8 cellular contexts compared by ENCODE assay signal in the genomic region with DNA sequence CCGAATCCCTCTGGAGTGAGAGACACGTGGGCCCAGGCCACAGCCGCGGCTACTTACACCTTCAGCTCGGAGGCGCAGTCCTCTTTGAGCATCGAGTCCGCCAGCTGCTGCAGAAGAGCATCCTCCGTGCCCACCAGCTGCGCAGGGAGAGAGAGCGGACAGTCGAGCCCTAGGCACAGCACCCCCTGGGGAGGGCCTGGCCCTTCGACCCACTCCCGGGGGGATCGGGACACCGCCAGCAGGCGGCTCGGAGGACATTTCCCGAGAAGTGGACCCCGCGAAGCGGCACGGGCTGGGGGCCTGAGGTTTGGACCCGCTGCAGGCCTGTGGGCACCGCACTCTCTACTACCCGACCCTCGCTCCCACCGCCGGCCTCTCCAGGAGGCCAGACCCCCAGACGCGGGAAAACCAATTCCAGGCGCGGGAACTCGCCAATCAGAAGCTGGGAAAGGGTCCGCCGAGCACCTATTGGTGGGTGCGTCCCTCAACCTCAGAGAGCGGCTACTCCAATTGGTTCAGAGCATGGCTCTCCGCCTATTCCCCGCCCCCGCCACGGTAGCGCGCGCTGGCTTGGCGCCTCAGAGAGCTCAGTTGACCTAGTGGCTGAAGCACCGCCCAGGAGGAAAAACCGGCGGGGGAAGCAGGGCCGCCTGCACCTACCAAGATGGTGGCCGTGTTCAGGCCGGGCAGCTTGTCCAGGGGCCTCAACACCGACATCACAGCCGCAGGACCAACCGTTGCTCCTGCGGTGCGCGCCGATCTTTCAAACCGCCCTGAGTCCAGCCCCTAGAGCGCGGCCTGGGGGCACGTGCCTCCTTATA. TPM values are rescaled to one million over a fixed set of nuclear protein-coding genes. Genes with fewer than 3 reads are reported as not detected.
DNase-seq lines count a peak whose midpoint lies in the region; ATAC-seq and TF ChIP-seq lines count a peak whose summit lies in the region.

A gene with protein sequence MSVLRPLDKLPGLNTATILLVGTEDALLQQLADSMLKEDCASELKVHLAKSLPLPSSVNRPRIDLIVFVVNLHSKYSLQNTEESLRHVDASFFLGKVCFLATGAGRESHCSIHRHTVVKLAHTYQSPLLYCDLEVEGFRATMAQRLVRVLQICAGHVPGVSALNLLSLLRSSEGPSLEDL (minus strand): TSS at position 793 of the 821 bp plus-strand sequence. CDS start 76 bp downstream, at position 717.

- H3K36me3 Mint-ChIP-seq in activated T-cell treated with anti-CD3 and anti-CD28 coated beads, Interleukin-2, amount 50 U/mL, for 24 hours (ENCODE audit: low read depth) = peaks cover 48% of the 10 kb centered on the region

- in situ Hi-C loops in KBM-7 (cut with MboI; ENCODE audit: low pct_unique_long_range_greater_than_20kb, low sequenced_read_pairs) (no loop called here), Panc1 (cut with HindIII; ENCODE audit: low pct_unique_long_range_greater_than_20kb, low sequenced_read_pairs) (no loop called here)

- peak within 1 kb of the TSS; percentile 94 for H3K27ac Mint-ChIP-seq in activated T-cell treated with anti-CD3 and anti-CD28 coated beads, Interleukin-2, amount 50 U/mL, for 24 hours

- POLR2A ChIA-PET in Panc1 (lab: Charles Lee) = interaction anchor here (0.6 to 1.2 kb wide), 2 partner anchors 9 to 143 kb away, joined by 4 to 5 read pairs; no protein-coding TSS in a partner anchor

- intact Hi-C loops in Panc1 (cut with micrococcal nuclease; ENCODE audit: unreplicated experiment) = no loop called here

- peak within 1 kb of the TSS; percentile 86 for H3K27ac ChIP-seq in Panc1 (ENCODE audit: low read length)
- H3K27ac ChIP-seq in esophagus (ENCODE audit: low read depth in 2 of 2, low read length in 1 of 2) = peak within 1 kb of the TSS in 1 of 2 donors; percentile 23
- H3K27ac ChIP-seq in mucosa of rectum (ENCODE audit: low read depth in 2 of 2, low read length in 2 of 2) = peak within 1 kb of the TSS; percentile 72 to 74

- 1% methylated on average over 61 to 63 of the region's 63 CpGs for WGBS in esophagus, 2 donors

- H3K9me3 Mint-ChIP-seq in activated T-cell treated with anti-CD3 and anti-CD28 coated beads, Interleukin-2, amount 50 U/mL, for 24 hours = no peaks in the 10 kb centered on the region

- H3K4me1 ChIP-seq in Panc1 (ENCODE audit: control insufficient read depth, insufficient read depth, low read length) (peaks cover 9% of the 10 kb centered on the region), esophagus (ENCODE audit: control insufficient read depth in 2 of 2, insufficient read depth in 2 of 2, low read length in 1 of 2) (peaks cover 0 to 9% of the 10 kb centered on the region in 2 donors), mucosa of rectum (ENCODE audit: control insufficient read depth in 2 of 2, insufficient read depth in 2 of 2, low read length in 2 of 2) (peaks cover 11 to 18% of the 10 kb centered on the region in 2 donors)

- peak within 1 kb of the TSS; percentile 69 to 82 for H3K4me3 ChIP-seq in Panc1 (ENCODE audit: low read depth in 2 of 2, low read length in 2 of 2)
- H3K4me3 ChIP-seq in esophagus (ENCODE audit: low read depth in 1 of 2, low read length in 2 of 2) = peak within 1 kb of the TSS; percentile 59 to 79
- peak within 1 kb of the TSS; percentile 90 to 93 for H3K4me3 ChIP-seq in mucosa of rectum (ENCODE audit: low read length in 2 of 2)

- no peaks in the 10 kb centered on the region for H3K27me3 ChIP-seq in Panc1 (ENCODE audit: control insufficient read depth, insufficient read depth, low read length)
- H3K27me3 ChIP-seq in esophagus (ENCODE audit: control insufficient read depth in 1 of 2, insufficient read depth in 2 of 2, low read length in 2 of 2) = no peaks in the 10 kb centered on the region
- no peaks in the 10 kb centered on the region for H3K27me3 ChIP-seq in mucosa of rectum (ENCODE audit: control insufficient read depth in 2 of 2, insufficient read depth in 2 of 2, low read length in 2 of 2)

- ATAC-seq in GM21717 (IDR thresholded peaks at IDR 0.05; ENCODE audit: unreplicated experiment) = peak; percentile 59
- ATAC-seq in Panc1 = peak; percentile 97

- H3K9me3 ChIP-seq in Panc1 (ENCODE audit: control insufficient read depth, insufficient read depth, low read depth, low read length) (no peaks in the 10 kb centered on the region), esophagus (ENCODE audit: control insufficient read depth in 2 of 2, insufficient read depth in 1 of 2, low read depth in 1 of 2, low read length in 1 of 2) (no peaks in the 10 kb centered on the region), mucosa of rectum (ENCODE audit: control insufficient read depth in 2 of 2, low read length in 2 of 2) (no peaks in the 10 kb centered on the region)

- DNase-seq in DMS79 (lab: John Stamatoyannopoulos, UW) (peak; percentile 77), KBM-7 (peak; percentile 97), Panc1 (ENCODE audit: low read depth, low spot score) (peak; percentile 66)
- DNase-seq in activated T-cell treated with anti-CD3 and anti-CD28 coated beads, Interleukin-2, amount 50 U/mL, for 24 hours = peak; percentile 96
- peak; percentile 67 to 72 for DNase-seq in stimulated activated CD8-positive, alpha-beta memory T cell treated with anti-CD3 and anti-CD28 coated beads, Interleukin-4, amount 100 ng/mL, for 4 hours (ENCODE audit: low read depth in 2 of 2, low spot score in 1 of 2)

- TF ChIP-seq CTCF in Panc1 (IDR thresholded peaks at IDR 0.05) = 0 out of 2 replicates have a peak, but pooled peaks have one; percentile 6

- H3K27me3 Mint-ChIP-seq in activated T-cell treated with anti-CD3 and anti-CD28 coated beads, Interleukin-2, amount 50 U/mL, for 24 hours = no peaks in the 10 kb centered on the region

- peak within 1 kb of the TSS; percentile 71 to 77 for H3K9ac ChIP-seq in mucosa of rectum (ENCODE audit: low read depth in 1 of 2, low read length in 2 of 2)

- H3K36me3 ChIP-seq in Panc1 (ENCODE audit: control insufficient read depth, insufficient read depth, low read length) (peaks cover 7% of the 10 kb centered on the region), esophagus (ENCODE audit: control insufficient read depth in 2 of 2, insufficient read depth in 2 of 2, low read length in 1 of 2) (no peaks in the 10 kb centered on the region), mucosa of rectum (ENCODE audit: control insufficient read depth in 2 of 2, insufficient read depth in 2 of 2, low read length in 2 of 2) (peaks cover 0 to 5% of the 10 kb centered on the region in 2 donors)

- CTCF ChIA-PET in Panc1 (lab: Charles Lee) = interaction anchor here (0.6 to 1.1 kb wide), 4 partner anchors 95 to 477 kb away, joined by 3 to 8 read pairs (median 3); partner anchors contain the start of gene SNU13

- peaks cover 57% of the 10 kb centered on the region for H3K4me1 Mint-ChIP-seq in activated T-cell treated with anti-CD3 and anti-CD28 coated beads, Interleukin-2, amount 50 U/mL, for 24 hours (ENCODE audit: low read depth)

- BruUV-seq in Panc1 (replicated peaks; lab: Mats Ljungman, UMichigan) = no TSS peak

- peak within 1 kb of the TSS; percentile 97 for H3K4me3 Mint-ChIP-seq in activated T-cell treated with anti-CD3 and anti-CD28 coated beads, Interleukin-2, amount 50 U/mL, for 24 hours

RNA-seq across cellular contexts. Expression of the gene that starts here (rescaled TPM):
- total RNA-seq in Panc1 (2021; ENCODE audit: unreplicated experiment) = 39.8 TPM
- 25.3 TPM for polyA plus RNA-seq in Panc1 (2012; ENCODE audit: insufficient read length)
- 10 to 100 TPM; 16.5 to 18.8 TPM for polyA plus RNA-seq in esophagus
